Comparison of ENCODE assay signal across 9 cellular contexts in the genomic region with DNA sequence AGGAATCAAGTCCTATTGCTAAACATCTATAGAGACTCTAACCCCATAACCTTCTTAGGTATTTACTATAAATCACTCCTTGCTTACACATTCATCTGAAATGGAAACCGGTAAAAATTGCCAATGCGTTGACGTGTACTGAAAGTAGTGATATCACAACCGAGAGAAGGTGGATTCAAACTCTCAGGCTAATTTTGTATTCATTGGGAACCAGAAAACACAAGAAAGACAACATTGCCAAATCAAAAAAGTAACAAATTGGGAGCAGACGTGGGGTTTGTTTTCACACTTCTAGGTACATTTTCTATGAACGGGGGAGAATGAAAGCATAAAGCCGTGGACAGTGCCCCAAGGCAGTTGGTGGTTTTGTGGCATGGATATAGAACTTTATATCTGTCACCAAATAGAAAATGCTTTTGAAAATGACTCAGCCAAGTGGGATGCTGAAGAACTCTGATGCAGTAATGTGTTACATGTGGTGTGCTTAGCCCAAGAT.
DNase-seq lines count a peak whose midpoint lies in the region; ATAC-seq and TF ChIP-seq lines count a peak whose summit lies in the region.
"Had no signal": no experiment of that assay in that cellular context is flagged by ENCODE, and none has a peak within 500 bp of the region (broad histone marks: within the 10 kb centered on the region; RNA-seq: fewer than 3 reads in every experiment).

No MANE protein-coding gene starts in this region.

- no peak for TF ChIP-seq POLR2A in body of pancreas (IDR thresholded peaks at IDR 0.05)

- POLR2A ChIA-PET in OCI-LY7 (lab: Charles Lee) = interaction anchor here (0.7 kb wide), 2 partner anchors 30 to 507 kb away, joined by 3 to 5 read pairs; no protein-coding TSS in a partner anchor

- no peaks in the 10 kb centered on the region for H3K79me2 ChIP-seq in OCI-LY3 (ENCODE audit: low read length)
- H3K79me2 ChIP-seq in OCI-LY7 (ENCODE audit: insufficient read depth, low read depth, low read length) = no peaks in the 10 kb centered on the region

- intact Hi-C loops in body of pancreas (cut with DNase I) (no loop called here), OCI-LY7 (cut with micrococcal nuclease; ENCODE audit: unreplicated experiment) (no loop called here)

- no peaks in the 10 kb centered on the region for H3K36me3 ChIP-seq in OCI-LY3 (replicated peaks; ENCODE audit: low read depth, low read length)
- H3K36me3 ChIP-seq in body of pancreas (replicated peaks in 1 of 2; ENCODE audit: insufficient read depth in 1 of 2, low read depth in 2 of 2) = no peaks in the 10 kb centered on the region
- peaks cover 66% of the 10 kb centered on the region for H3K36me3 ChIP-seq in OCI-LY7 (ENCODE audit: insufficient read depth, low read length)

- peak overlapping the region; percentile 82 for H3K4me2 ChIP-seq in OCI-LY3 (ENCODE audit: low read length)
- no peak overlapping the region for H3K4me2 ChIP-seq in OCI-LY7 (ENCODE audit: low read length)

- H3K9me3 ChIP-seq in OCI-LY3 (ENCODE audit: insufficient read depth, low read length) (no peaks in the 10 kb centered on the region), body of pancreas (no peaks in the 10 kb centered on the region), OCI-LY7 (ENCODE audit: low read length) (no peaks in the 10 kb centered on the region)

- H2AFZ ChIP-seq in OCI-LY3 (ENCODE audit: low read depth, low read length) = peak overlapping the region; percentile 72
- H2AFZ ChIP-seq in OCI-LY7 (ENCODE audit: low read length) = no peak overlapping the region

- H3K4me1 ChIP-seq in OCI-LY3 (ENCODE audit: low read length) = peaks cover 35% of the 10 kb centered on the region
- no peaks in the 10 kb centered on the region for H3K4me1 ChIP-seq in foreskin keratinocyte
- peaks cover 7% of the 10 kb centered on the region for H3K4me1 ChIP-seq in body of pancreas
- peaks cover 14% of the 10 kb centered on the region for H3K4me1 ChIP-seq in OCI-LY7 (ENCODE audit: insufficient read depth, low read length, poor library complexity, severe bottlenecking)

- H3K27me3 ChIP-seq in OCI-LY3 (ENCODE audit: low read depth, low read length) (no peaks in the 10 kb centered on the region), foreskin keratinocyte (no peaks in the 10 kb centered on the region), body of pancreas (no peaks in the 10 kb centered on the region)

- H3K9me2 ChIP-seq in OCI-LY7 (ENCODE audit: insufficient read depth, low read length) = no peaks in the 10 kb centered on the region

- ATAC-seq in GM21390 (IDR thresholded peaks at IDR 0.05; ENCODE audit: unreplicated experiment) = peak; percentile 56
- ATAC-seq in foreskin keratinocyte = peak; percentile 38
- no peak for ATAC-seq in GM21825 (IDR thresholded peaks at IDR 0.05; ENCODE audit: unreplicated experiment)
- ATAC-seq in body of pancreas = no peak

- 0 out of 2 replicates have a peak overlapping the region, but pooled peaks have one; percentile 12 for H3K27ac ChIP-seq in OCI-LY3 (ENCODE audit: low read length)
- no peak overlapping the region for H3K27ac ChIP-seq in foreskin keratinocyte
- no peak overlapping the region for H3K27ac ChIP-seq in body of pancreas
- H3K27ac ChIP-seq in OCI-LY7 (ENCODE audit: low read depth, low read length, poor library complexity, severe bottlenecking) = no peak overlapping the region

- H4K20me1 ChIP-seq in OCI-LY3 (ENCODE audit: insufficient read depth, low read length) (no peaks in the 10 kb centered on the region), OCI-LY7 (ENCODE audit: insufficient read depth, low read length) (no peaks in the 10 kb centered on the region)

- CTCF ChIA-PET in OCI-LY7 (lab: Charles Lee; ENCODE audit: unreplicated experiment) = no interaction called here

- H3K4me3 ChIP-seq in OCI-LY3 (ENCODE audit: low read length) (peak overlapping the region; percentile 65), body of pancreas (no peak overlapping the region), OCI-LY7 (ENCODE audit: low read depth, low read length, poor library complexity, severe bottlenecking) (no peak overlapping the region)

- no TSS peak for BruUV-seq in OCI-LY7 (replicated peaks; lab: Mats Ljungman, UMichigan)

- TF ChIP-seq CTCF in OCI-LY3 (IDR thresholded peaks at IDR 0.05; ENCODE audit: low read depth, low read length) (no peak), foreskin keratinocyte (conservative IDR thresholded peaks at IDR 0.05) (no peak), body of pancreas (IDR thresholded peaks at IDR 0.05) (no peak), OCI-LY7 (conservative IDR thresholded peaks at IDR 0.05; ENCODE audit: low read length) (no peak)

- H3K9ac ChIP-seq in OCI-LY3 (ENCODE audit: low read length) = peak overlapping the region; percentile 21

- 79 to 87% methylated on average over 7 of the region's 7 CpGs for WGBS in body of pancreas, 2 donors

- DNase-seq in AG20443 (ENCODE audit: low spot score) (peak; percentile 58), foreskin keratinocyte (peak in 1 of 2 donors; percentile 11), GM19240 (ENCODE audit: insufficient read length, low spot score) (no peak), body of pancreas (no peak), OCI-LY7 (ENCODE audit: low spot score) (no peak)
- DNase-seq: left cardiac atrium had no signal

Comparison
In these comparisons a context has a peak if more than half of its experiments do, and no peak if none do; other contexts are left out.
1. ATAC-seq: peak in GM21390 (single experiment) and foreskin keratinocyte (single experiment); none in GM21825 (single experiment) and body of pancreas (single experiment).